In the genomic region with DNA sequence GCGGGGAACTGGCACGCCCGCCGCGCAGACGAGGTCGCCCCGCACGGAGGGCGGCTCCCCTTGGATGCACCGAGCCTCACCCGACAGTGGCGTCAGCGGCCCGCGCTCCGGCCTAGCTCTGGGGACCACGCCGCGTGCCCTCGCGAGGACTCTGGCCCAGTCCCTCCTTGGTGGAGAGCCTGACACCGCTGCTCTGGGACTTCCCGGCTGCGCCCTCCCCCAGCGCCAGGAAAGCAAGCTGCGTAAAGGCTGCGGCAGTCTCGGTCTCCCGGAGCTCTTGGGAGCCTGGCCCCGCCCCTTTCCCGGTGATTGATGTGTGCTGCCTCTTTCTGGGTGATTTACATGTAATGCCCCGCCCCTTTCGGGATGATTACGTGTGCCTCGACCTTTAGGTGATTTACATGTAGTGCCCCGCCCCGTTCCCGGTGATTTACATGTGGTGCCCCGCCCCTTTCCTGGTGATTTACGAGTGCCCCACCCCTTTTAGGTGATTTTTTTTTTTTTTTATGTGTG, we compare ENCODE assay signal across 1 cellular context.
TF ChIP-seq lines count a peak whose summit lies in the region.

Gene LENG9, minus strand, starts transcription at position 248 of the 513 bp plus-strand sequence. CDS start 252 bp downstream, outside the sequence.

TF ChIP-seq in H1, 55 proteins besides CTCF, POLR2A, EP300 and RAD21:
- TF ChIP-seq E2F6 (IDR thresholded peaks at IDR 0.05), result 0 out of 2 replicates have a peak, but pooled peaks have one; percentile 10
- TF ChIP-seq, protein P1, sequence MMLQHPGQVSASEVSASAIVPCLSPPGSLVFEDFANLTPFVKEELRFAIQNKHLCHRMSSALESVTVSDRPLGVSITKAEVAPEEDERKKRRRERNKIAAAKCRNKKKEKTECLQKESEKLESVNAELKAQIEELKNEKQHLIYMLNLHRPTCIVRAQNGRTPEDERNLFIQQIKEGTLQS (IDR thresholded peaks at IDR 0.05; ENCODE audit: insufficient read depth, low read depth, low read length), result no peak
- no peak for TF ChIP-seq BCL11A (IDR thresholded peaks at IDR 0.05; ENCODE audit: low read depth in 2 of 2, low read length in 2 of 2)
- no peak for TF ChIP-seq SIRT6 (IDR thresholded peaks at IDR 0.05; ENCODE audit: low read length)
- TF ChIP-seq EGR1 (IDR thresholded peaks at IDR 0.05; ENCODE audit: borderline replicate concordance, low read depth, low read length), result no peak
- TF ChIP-seq BRCA1 (IDR thresholded peaks at IDR 0.05; ENCODE audit: low read depth, low read length), result no peak
- TF ChIP-seq BACH1 (IDR thresholded peaks at IDR 0.05; ENCODE audit: low read length), result no peak
- no peak for TF ChIP-seq ZNF274 (IDR thresholded peaks at IDR 0.05; ENCODE audit: borderline replicate concordance, extremely low read depth, low read length)
- TF ChIP-seq CBX5 (IDR thresholded peaks at IDR 0.05; ENCODE audit: low read depth, low read length), result no peak
- TF ChIP-seq GABPA (IDR thresholded peaks at IDR 0.05; ENCODE audit: borderline replicate concordance, insufficient read depth, low read length), result no peak
- TF ChIP-seq CEBPB (IDR thresholded peaks at IDR 0.05; ENCODE audit: low read depth, low read length), result no peak
- peak; percentile 2 for TF ChIP-seq ASH2L (IDR thresholded peaks at IDR 0.05; ENCODE audit: low read length)
- no peak for TF ChIP-seq TCF12 (IDR thresholded peaks at IDR 0.05; ENCODE audit: low read depth, low read length)
- no peak for TF ChIP-seq JUND (IDR thresholded peaks at IDR 0.05; ENCODE audit: low read length)
- TF ChIP-seq RFX5 (IDR thresholded peaks at IDR 0.05; ENCODE audit: borderline replicate concordance, low read depth, low read length), result no peak
- peak; percentile 61 for TF ChIP-seq TAF1 (IDR thresholded peaks at IDR 0.05; ENCODE audit: low read depth, low read length)
- 0 out of 2 replicates have a peak, but pooled peaks have one; percentile 90 for TF ChIP-seq RBBP5 (IDR thresholded peaks at IDR 0.05; ENCODE audit: borderline replicate concordance, low read depth, low read length)
- peak; percentile 59 for TF ChIP-seq KDM4A (IDR thresholded peaks at IDR 0.05; ENCODE audit: low read depth, low read length, severe bottlenecking)
- TF ChIP-seq JUN (IDR thresholded peaks at IDR 0.05; ENCODE audit: low read depth, low read length), result no peak
- TF ChIP-seq SIN3A (conservative IDR thresholded peaks at IDR 0.05 in 1 of 2, IDR thresholded peaks at IDR 0.05 in 1 of 2; ENCODE audit: low read depth in 1 of 2, low read length in 2 of 2), result peak in 1 of 2 experiments; percentile 36; a peak in 2 of 4 replicates
- TF ChIP-seq, protein P2, sequence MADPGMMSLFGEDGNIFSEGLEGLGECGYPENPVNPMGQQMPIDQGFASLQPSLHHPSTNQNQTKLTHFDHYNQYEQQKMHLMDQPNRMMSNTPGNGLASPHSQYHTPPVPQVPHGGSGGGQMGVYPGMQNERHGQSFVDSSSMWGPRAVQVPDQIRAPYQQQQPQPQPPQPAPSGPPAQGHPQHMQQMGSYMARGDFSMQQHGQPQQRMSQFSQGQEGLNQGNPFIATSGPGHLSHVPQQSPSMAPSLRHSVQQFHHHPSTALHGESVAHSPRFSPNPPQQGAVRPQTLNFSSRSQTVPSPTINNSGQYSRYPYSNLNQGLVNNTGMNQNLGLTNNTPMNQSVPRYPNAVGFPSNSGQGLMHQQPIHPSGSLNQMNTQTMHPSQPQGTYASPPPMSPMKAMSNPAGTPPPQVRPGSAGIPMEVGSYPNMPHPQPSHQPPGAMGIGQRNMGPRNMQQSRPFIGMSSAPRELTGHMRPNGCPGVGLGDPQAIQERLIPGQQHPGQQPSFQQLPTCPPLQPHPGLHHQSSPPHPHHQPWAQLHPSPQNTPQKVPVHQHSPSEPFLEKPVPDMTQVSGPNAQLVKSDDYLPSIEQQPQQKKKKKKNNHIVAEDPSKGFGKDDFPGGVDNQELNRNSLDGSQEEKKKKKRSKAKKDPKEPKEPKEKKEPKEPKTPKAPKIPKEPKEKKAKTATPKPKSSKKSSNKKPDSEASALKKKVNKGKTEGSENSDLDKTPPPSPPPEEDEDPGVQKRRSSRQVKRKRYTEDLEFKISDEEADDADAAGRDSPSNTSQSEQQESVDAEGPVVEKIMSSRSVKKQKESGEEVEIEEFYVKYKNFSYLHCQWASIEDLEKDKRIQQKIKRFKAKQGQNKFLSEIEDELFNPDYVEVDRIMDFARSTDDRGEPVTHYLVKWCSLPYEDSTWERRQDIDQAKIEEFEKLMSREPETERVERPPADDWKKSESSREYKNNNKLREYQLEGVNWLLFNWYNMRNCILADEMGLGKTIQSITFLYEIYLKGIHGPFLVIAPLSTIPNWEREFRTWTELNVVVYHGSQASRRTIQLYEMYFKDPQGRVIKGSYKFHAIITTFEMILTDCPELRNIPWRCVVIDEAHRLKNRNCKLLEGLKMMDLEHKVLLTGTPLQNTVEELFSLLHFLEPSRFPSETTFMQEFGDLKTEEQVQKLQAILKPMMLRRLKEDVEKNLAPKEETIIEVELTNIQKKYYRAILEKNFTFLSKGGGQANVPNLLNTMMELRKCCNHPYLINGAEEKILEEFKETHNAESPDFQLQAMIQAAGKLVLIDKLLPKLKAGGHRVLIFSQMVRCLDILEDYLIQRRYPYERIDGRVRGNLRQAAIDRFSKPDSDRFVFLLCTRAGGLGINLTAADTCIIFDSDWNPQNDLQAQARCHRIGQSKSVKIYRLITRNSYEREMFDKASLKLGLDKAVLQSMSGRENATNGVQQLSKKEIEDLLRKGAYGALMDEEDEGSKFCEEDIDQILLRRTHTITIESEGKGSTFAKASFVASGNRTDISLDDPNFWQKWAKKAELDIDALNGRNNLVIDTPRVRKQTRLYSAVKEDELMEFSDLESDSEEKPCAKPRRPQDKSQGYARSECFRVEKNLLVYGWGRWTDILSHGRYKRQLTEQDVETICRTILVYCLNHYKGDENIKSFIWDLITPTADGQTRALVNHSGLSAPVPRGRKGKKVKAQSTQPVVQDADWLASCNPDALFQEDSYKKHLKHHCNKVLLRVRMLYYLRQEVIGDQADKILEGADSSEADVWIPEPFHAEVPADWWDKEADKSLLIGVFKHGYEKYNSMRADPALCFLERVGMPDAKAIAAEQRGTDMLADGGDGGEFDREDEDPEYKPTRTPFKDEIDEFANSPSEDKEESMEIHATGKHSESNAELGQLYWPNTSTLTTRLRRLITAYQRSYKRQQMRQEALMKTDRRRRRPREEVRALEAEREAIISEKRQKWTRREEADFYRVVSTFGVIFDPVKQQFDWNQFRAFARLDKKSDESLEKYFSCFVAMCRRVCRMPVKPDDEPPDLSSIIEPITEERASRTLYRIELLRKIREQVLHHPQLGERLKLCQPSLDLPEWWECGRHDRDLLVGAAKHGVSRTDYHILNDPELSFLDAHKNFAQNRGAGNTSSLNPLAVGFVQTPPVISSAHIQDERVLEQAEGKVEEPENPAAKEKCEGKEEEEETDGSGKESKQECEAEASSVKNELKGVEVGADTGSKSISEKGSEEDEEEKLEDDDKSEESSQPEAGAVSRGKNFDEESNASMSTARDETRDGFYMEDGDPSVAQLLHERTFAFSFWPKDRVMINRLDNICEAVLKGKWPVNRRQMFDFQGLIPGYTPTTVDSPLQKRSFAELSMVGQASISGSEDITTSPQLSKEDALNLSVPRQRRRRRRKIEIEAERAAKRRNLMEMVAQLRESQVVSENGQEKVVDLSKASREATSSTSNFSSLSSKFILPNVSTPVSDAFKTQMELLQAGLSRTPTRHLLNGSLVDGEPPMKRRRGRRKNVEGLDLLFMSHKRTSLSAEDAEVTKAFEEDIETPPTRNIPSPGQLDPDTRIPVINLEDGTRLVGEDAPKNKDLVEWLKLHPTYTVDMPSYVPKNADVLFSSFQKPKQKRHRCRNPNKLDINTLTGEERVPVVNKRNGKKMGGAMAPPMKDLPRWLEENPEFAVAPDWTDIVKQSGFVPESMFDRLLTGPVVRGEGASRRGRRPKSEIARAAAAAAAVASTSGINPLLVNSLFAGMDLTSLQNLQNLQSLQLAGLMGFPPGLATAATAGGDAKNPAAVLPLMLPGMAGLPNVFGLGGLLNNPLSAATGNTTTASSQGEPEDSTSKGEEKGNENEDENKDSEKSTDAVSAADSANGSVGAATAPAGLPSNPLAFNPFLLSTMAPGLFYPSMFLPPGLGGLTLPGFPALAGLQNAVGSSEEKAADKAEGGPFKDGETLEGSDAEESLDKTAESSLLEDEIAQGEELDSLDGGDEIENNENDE (IDR thresholded peaks at IDR 0.05; ENCODE audit: insufficient replicate concordance, low read length), result no peak
- no peak for TF ChIP-seq EZH2 (IDR thresholded peaks at IDR 0.05; ENCODE audit: low read depth, low read length, severe bottlenecking)
- TF ChIP-seq SIX5 (IDR thresholded peaks at IDR 0.05; ENCODE audit: low read depth, low read length), result no peak
- TF ChIP-seq NANOG (IDR thresholded peaks at IDR 0.05; ENCODE audit: insufficient read depth, low read depth, low read length, poor library complexity, severe bottlenecking), result no peak
- TF ChIP-seq KDM5A (IDR thresholded peaks at IDR 0.05; ENCODE audit: low read length), result no peak
- peak; percentile 66 for TF ChIP-seq TBP (IDR thresholded peaks at IDR 0.05; ENCODE audit: low read depth, low read length)
- 0 out of 2 replicates have a peak, but pooled peaks have one; percentile 57 for TF ChIP-seq CHD2 (IDR thresholded peaks at IDR 0.05; ENCODE audit: low read length)
- TF ChIP-seq, protein P3, sequence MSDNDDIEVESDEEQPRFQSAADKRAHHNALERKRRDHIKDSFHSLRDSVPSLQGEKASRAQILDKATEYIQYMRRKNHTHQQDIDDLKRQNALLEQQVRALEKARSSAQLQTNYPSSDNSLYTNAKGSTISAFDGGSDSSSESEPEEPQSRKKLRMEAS (IDR thresholded peaks at IDR 0.05), result peak; percentile 62; the same call in 1 of the 2 replicates
- no peak for TF ChIP-seq SP2 (IDR thresholded peaks at IDR 0.05; ENCODE audit: low read length)
- TF ChIP-seq TAF7 (optimal IDR thresholded peaks at IDR 0.05; ENCODE audit: borderline replicate concordance, low read depth, low read length), result peak; percentile 11
